ENCODE assay signal across 29 cellular contexts in the genomic region with DNA sequence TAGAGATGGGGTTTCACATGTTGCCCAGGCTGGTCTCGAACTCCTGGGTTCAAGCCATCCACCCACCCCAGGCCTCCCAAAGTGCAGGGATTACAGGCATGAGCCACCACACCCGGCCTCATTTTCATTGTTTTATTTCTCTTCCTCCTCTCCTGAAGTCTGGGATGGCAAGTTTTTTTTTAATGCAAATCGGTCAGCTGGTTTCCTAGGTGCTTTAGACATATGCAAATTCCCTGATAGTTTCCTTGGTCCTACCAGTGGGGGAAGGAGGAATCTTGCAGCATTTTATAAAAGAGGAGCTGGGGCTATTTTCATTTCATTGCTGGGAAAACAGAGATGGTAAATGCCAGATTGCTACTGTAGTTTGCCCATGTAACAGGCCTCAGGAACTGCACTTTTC.
"Had no signal": no experiment of that assay in that cellular context is flagged by ENCODE, and none has a peak within 500 bp of the region (broad histone marks: within the 10 kb centered on the region; RNA-seq: fewer than 3 reads in every experiment).

No MANE protein-coding gene starts in this region.

- H3K79me2 ChIP-seq: hepatocyte, parathyroid adenoma had no signal

- H3K4me3 Mint-ChIP-seq: dendritic cell treated with granulocyte-macrophage colony-stimulating factor and Interleukin-4, amounts not matched to agents 40 ng/mL and 50 ng/mL, for 4 days; mesothelial cell of epicardium; naive B cell; natural killer cell treated with Interleukin-12 subunit alpha and Interleukin-12 subunit beta and Interleukin-15 and Interleukin-18, amount 100 ng/mL, for 72 hours; neural crest cell; stimulated activated effector memory CD8-positive, alpha-beta T cell treated with anti-CD3 and anti-CD28 coated beads, Interleukin-12 subunit alpha, Interleukin-12 subunit beta, amount 100 ng/mL, for 72 hours had no signal

- H3K27me3 ChIP-seq: esophagus muscularis mucosa, foreskin keratinocyte, heart left ventricle, hepatocyte, left lung, right atrium auricular region, stomach, tibial artery, upper lobe of left lung had no signal

- H3K4me2 ChIP-seq: hepatocyte had no signal

- DNase-seq: effector CD8-positive, alpha-beta T cell; foreskin keratinocyte; heart left ventricle; left cardiac atrium; left lung; mesenchymal stem cell; mucosa of descending colon; naive B cell; stimulated activated CD4-positive, alpha-beta T cell treated with anti-CD3 and anti-CD28 coated beads, Interleukin-2, amount 100 ng/mL, for 24 hours; stimulated activated CD4-positive, alpha-beta T cell treated with anti-CD3 and anti-CD28 coated beads, Interleukin-4, amount 100 ng/mL, for 24 hours; stimulated activated naive CD4-positive, alpha-beta T cell treated with Interleukin-2 at 50 U/mL for 16 hours; stomach; tibial artery; upper lobe of left lung had no signal

- H3K27ac ChIP-seq: esophagus muscularis mucosa, foreskin keratinocyte, gastroesophageal sphincter, heart left ventricle, hepatocyte, left lung, parathyroid adenoma, prostate gland, right atrium auricular region, stomach, tibial artery, upper lobe of left lung had no signal

- H3K27me3 Mint-ChIP-seq: dendritic cell treated with granulocyte-macrophage colony-stimulating factor and Interleukin-4, amounts not matched to agents 40 ng/mL and 50 ng/mL, for 4 days; natural killer cell treated with Interleukin-12 subunit alpha and Interleukin-12 subunit beta and Interleukin-15 and Interleukin-18, amount 100 ng/mL, for 72 hours had no signal

- H3K9me3 ChIP-seq: esophagus muscularis mucosa, gastroesophageal sphincter, heart left ventricle, left lung, mucosa of descending colon, prostate gland, right atrium auricular region, stomach, tibial artery, upper lobe of left lung had no signal

- FAIRE-seq: colon, endothelial cell of umbilical vein, urothelium cell line had no signal

- H3K4me1 ChIP-seq: esophagus muscularis mucosa, gastroesophageal sphincter, heart left ventricle, left lung, parathyroid adenoma, prostate gland, right atrium auricular region, stomach, tibial artery, upper lobe of left lung had no signal

- H2AFZ ChIP-seq: hepatocyte, parathyroid adenoma had no signal

- H3K9ac ChIP-seq: parathyroid adenoma had no signal

- H3K27ac Mint-ChIP-seq: dendritic cell treated with granulocyte-macrophage colony-stimulating factor and Interleukin-4, amounts not matched to agents 40 ng/mL and 50 ng/mL, for 4 days; mesothelial cell of epicardium; natural killer cell treated with Interleukin-12 subunit alpha and Interleukin-12 subunit beta and Interleukin-15 and Interleukin-18, amount 100 ng/mL, for 72 hours; stimulated activated effector memory CD8-positive, alpha-beta T cell treated with anti-CD3 and anti-CD28 coated beads, Interleukin-12 subunit alpha, Interleukin-12 subunit beta, amount 100 ng/mL, for 72 hours had no signal

- H3K4me3 ChIP-seq: esophagus muscularis mucosa, gastroesophageal sphincter, heart left ventricle, hepatocyte, left lung, mucosa of descending colon, prostate gland, right atrium auricular region, stomach, tibial artery, upper lobe of left lung had no signal

- H3K4me1 Mint-ChIP-seq: stimulated activated effector memory CD8-positive, alpha-beta T cell treated with anti-CD3 and anti-CD28 coated beads, Interleukin-12 subunit alpha, Interleukin-12 subunit beta, amount 100 ng/mL, for 72 hours had no signal

- ATAC-seq: foreskin keratinocyte; gastroesophageal sphincter; heart left ventricle; left cardiac atrium; left lung; mucosa of descending colon; natural killer cell treated with Interleukin-12 subunit alpha and Interleukin-12 subunit beta and Interleukin-15 and Interleukin-18, amount 100 ng/mL, for 72 hours; sciatic nerve; stimulated activated effector memory CD8-positive, alpha-beta T cell treated with anti-CD3 and anti-CD28 coated beads, Interleukin-12 subunit alpha, Interleukin-12 subunit beta, amount 100 ng/mL, for 72 hours had no signal

- H3K36me3 Mint-ChIP-seq: mesothelial cell of epicardium; naive B cell; natural killer cell treated with Interleukin-12 subunit alpha and Interleukin-12 subunit beta and Interleukin-15 and Interleukin-18, amount 100 ng/mL, for 72 hours; stimulated activated effector memory CD8-positive, alpha-beta T cell treated with anti-CD3 and anti-CD28 coated beads, Interleukin-12 subunit alpha, Interleukin-12 subunit beta, amount 100 ng/mL, for 72 hours had no signal

- H3K36me3 ChIP-seq: esophagus muscularis mucosa, gastroesophageal sphincter, heart left ventricle, left lung, prostate gland, right atrium auricular region, stomach, tibial artery, upper lobe of left lung had no signal

- H3K9me3 Mint-ChIP-seq: dendritic cell treated with granulocyte-macrophage colony-stimulating factor and Interleukin-4, amounts not matched to agents 40 ng/mL and 50 ng/mL, for 4 days; mesothelial cell of epicardium; neural crest cell; stimulated activated effector memory CD8-positive, alpha-beta T cell treated with anti-CD3 and anti-CD28 coated beads, Interleukin-12 subunit alpha, Interleukin-12 subunit beta, amount 100 ng/mL, for 72 hours had no signal
